24 cellular contexts compared by ENCODE assay signal in genomic region chr15:74337146-74337545, GRCh38. TPM values are rescaled to one million over a fixed set of nuclear protein-coding genes. Genes with fewer than 3 reads are reported as not detected.
"Had no signal": no experiment of that assay in that cellular context is flagged by ENCODE, and none has a peak within 500 bp of the region (broad histone marks: within the 10 kb centered on the region; RNA-seq: fewer than 3 reads in every experiment).

No MANE protein-coding gene starts in this region.

- H3K9me3 Mint-ChIP-seq: activated CD4-positive, alpha-beta memory T cell treated with anti-CD3 and anti-CD28 coated beads, Interleukin-2, amount 10 ng/mL, durations not matched to agents 7 days and 5 days; activated naive CD4-positive, alpha-beta T cell treated with anti-CD3 and anti-CD28 coated beads for 36 hours; activated T-helper 17 cell treated with anti-CD3 and anti-CD28 coated beads, Interleukin-2, amount 50 U/mL, for 72 hours; T-cell had no signal

- DNase-seq: activated CD4-positive, alpha-beta memory T cell treated with anti-CD3 and anti-CD28 coated beads, Interleukin-2, amount 10 ng/mL, durations not matched to agents 7 days and 5 days; activated CD4-positive, alpha-beta T cell treated with anti-CD3 and anti-CD28 coated beads for 36 hours; activated CD4-positive, alpha-beta T cell treated with anti-CD3 and anti-CD28 coated beads, Interleukin-2, amount 50 U/mL, for 1 hour; activated gamma-delta T cell; activated naive CD4-positive, alpha-beta T cell treated with anti-CD3 and anti-CD28 coated beads for 36 hours; activated T-cell treated with anti-CD3 and anti-CD28 coated beads for 4 hours; activated T-cell treated with anti-CD3 and anti-CD28 coated beads, Interleukin-2, amount 50 U/mL, for 48 hours; anterior cingulate cortex; NCI-H1092 treated with DMSO at 0.1 percent for 48 hours; NCI-H1417 treated with DMSO at 0.1 percent for 48 hours; NCI-H1694 treated with DMSO at 0.1 percent for 48 hours; NCI-H2029 treated with DMSO at 0.1 percent for 48 hours; NCI-H345; NCI-H510A; NCI-H526 treated with DMSO at 0.1 percent for 48 hours; T-cell; T-helper 2 cell had no signal

- H3K4me3 Mint-ChIP-seq: activated CD4-positive, alpha-beta memory T cell treated with anti-CD3 and anti-CD28 coated beads, Interleukin-2, amount 10 ng/mL, durations not matched to agents 7 days and 5 days; activated CD4-positive, alpha-beta T cell treated with anti-CD3 and anti-CD28 coated beads for 36 hours; activated naive CD4-positive, alpha-beta T cell treated with anti-CD3 and anti-CD28 coated beads for 36 hours; activated naive CD8-positive, alpha-beta T cell; activated T-helper 17 cell treated with anti-CD3 and anti-CD28 coated beads, Interleukin-2, amount 50 U/mL, for 72 hours; T-cell had no signal

- H3K27me3 Mint-ChIP-seq: activated CD4-positive, alpha-beta T cell treated with anti-CD3 and anti-CD28 coated beads for 36 hours; activated naive CD8-positive, alpha-beta T cell; activated T-helper 17 cell treated with anti-CD3 and anti-CD28 coated beads, Interleukin-2, amount 50 U/mL, for 72 hours; T-cell had no signal

- H3K4me3 ChIP-seq: SK-N-MC had no signal

- H3K27ac Mint-ChIP-seq: activated CD4-positive, alpha-beta memory T cell treated with anti-CD3 and anti-CD28 coated beads, Interleukin-2, amount 10 ng/mL, durations not matched to agents 7 days and 5 days; activated CD4-positive, alpha-beta T cell treated with anti-CD3 and anti-CD28 coated beads for 36 hours; activated naive CD4-positive, alpha-beta T cell treated with anti-CD3 and anti-CD28 coated beads for 36 hours; activated naive CD8-positive, alpha-beta T cell; activated T-helper 17 cell treated with anti-CD3 and anti-CD28 coated beads, Interleukin-2, amount 50 U/mL, for 72 hours; T-cell had no signal

- H3K9ac ChIP-seq: KMS-11 had no signal

- H3K4me2 ChIP-seq: KMS-11 had no signal

- ATAC-seq: activated CD4-positive, alpha-beta T cell treated with anti-CD3 and anti-CD28 coated beads for 36 hours; activated T-helper 17 cell treated with anti-CD3 and anti-CD28 coated beads, Interleukin-2, amount 50 U/mL, for 72 hours; PC-3; T-cell had no signal

- H3K4me1 Mint-ChIP-seq: activated CD4-positive, alpha-beta memory T cell treated with anti-CD3 and anti-CD28 coated beads, Interleukin-2, amount 10 ng/mL, durations not matched to agents 7 days and 5 days; activated CD4-positive, alpha-beta T cell treated with anti-CD3 and anti-CD28 coated beads for 36 hours; activated T-helper 17 cell treated with anti-CD3 and anti-CD28 coated beads, Interleukin-2, amount 50 U/mL, for 72 hours; T-cell had no signal

- H3K36me3 Mint-ChIP-seq: activated naive CD8-positive, alpha-beta T cell; T-cell had no signal

- H3K27ac ChIP-seq: KMS-11, SK-N-MC, VCaP had no signal

RNA-seq across cellular contexts. Expression of gene CYP11A1, which starts 30.3 kb away (rescaled TPM):
- total RNA-seq: activated CD4-positive, alpha-beta memory T cell treated with anti-CD3 and anti-CD28 coated beads, Interleukin-2, amount 10 ng/mL, durations not matched to agents 7 days and 5 days; activated CD4-positive, alpha-beta T cell treated with anti-CD3 and anti-CD28 coated beads for 36 hours; activated naive CD4-positive, alpha-beta T cell treated with anti-CD3 and anti-CD28 coated beads for 36 hours; activated T-helper 17 cell treated with anti-CD3 and anti-CD28 coated beads, Interleukin-2, amount 50 U/mL, for 72 hours; MCF 10A had no signal
